In the genomic region with DNA sequence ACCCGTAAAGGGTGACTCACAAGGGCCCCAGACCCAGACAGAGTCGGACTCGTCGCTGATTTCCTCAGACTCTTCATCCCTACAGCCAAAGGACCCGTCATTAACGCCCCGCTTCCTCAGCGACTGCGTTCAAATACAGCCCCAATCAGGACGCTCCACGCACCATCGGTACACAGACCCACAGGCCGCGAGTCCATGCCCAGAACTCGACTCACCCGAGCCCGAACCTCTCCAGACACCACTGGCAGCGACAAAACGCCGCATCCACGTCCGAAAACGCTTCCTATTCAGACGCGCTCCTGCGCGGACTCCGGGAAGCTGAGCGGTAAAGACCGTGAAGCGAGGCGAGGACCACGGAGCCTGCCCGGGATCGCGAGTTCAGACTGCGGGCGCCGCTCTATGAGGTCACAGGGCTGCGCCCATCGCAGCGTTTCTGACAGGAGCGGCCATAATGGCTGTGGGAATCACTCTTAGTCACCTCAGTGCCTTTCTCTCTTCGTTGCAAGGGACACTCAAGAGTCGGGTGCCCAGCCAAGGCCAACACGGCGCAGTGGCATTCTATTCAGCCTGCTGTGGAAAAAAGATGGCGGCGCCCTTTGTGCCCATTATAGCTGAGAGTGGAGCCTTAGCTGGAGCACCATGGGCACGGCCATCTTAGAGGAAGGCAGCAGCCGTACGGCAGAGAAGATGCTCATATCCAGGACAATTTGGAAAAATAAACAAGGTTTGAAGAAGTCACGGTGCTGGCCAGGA, we compare ENCODE assay signal across 8 cellular contexts. TPM values are rescaled to one million over a fixed set of nuclear protein-coding genes. Genes with fewer than 3 reads are reported as not detected.
DNase-seq lines count a peak whose midpoint lies in the region; ATAC-seq and TF ChIP-seq lines count a peak whose summit lies in the region.

TSS of gene ZNF614 (minus strand) at position 353 of the 753 bp plus-strand sequence. CDS start 2,634 bp downstream, outside the sequence.

- peaks cover 9 to 16% (median 9%) of the 10 kb centered on the region in 3 donors for H3K4me1 Mint-ChIP-seq in IgD-negative memory B cell
- peaks cover 22 to 34% (median 33%) of the 10 kb centered on the region in 3 donors for H3K4me1 Mint-ChIP-seq in naive B cell

- peak within 1 kb of the TSS; percentile 88 for H3K27ac ChIP-seq in Panc1 (ENCODE audit: low read length)

- H3K9me3 Mint-ChIP-seq in IgD-negative memory B cell (peaks cover 5 to 24% (median 21%) of the 10 kb centered on the region in 3 donors), naive B cell (peaks cover 0 to 56% (median 38%) of the 10 kb centered on the region in 7 donors)

- CTCF ChIA-PET in Panc1 (lab: Charles Lee), result no interaction called here

- no peaks in the 10 kb centered on the region for H3K27me3 Mint-ChIP-seq in IgD-negative memory B cell
- no peaks in the 10 kb centered on the region for H3K27me3 Mint-ChIP-seq in naive B cell

- in situ Hi-C loops in Panc1 (cut with HindIII; ENCODE audit: low pct_unique_long_range_greater_than_20kb, low sequenced_read_pairs), result no loop called here

- peaks cover 3% of the 10 kb centered on the region; the same call in 1 of the 2 replicates for H3K36me3 ChIP-seq in Panc1 (ENCODE audit: control insufficient read depth, insufficient read depth, low read length)

- H3K4me3 Mint-ChIP-seq in IgD-negative memory B cell (peak within 1 kb of the TSS; percentile 93 to 98 (median 96)), naive B cell (peak within 1 kb of the TSS; percentile 85 to 100 (median 98))

- intact Hi-C loops in Panc1 (cut with micrococcal nuclease; ENCODE audit: unreplicated experiment), result no loop called here

- H3K4me1 ChIP-seq in Panc1 (ENCODE audit: control insufficient read depth, insufficient read depth, low read length), result no peaks in the 10 kb centered on the region

- H3K27ac Mint-ChIP-seq in IgD-negative memory B cell (peak within 1 kb of the TSS; percentile 96 to 98 (median 97)), naive B cell (peak within 1 kb of the TSS; percentile 96 to 100 (median 99))

- H3K27me3 ChIP-seq in Panc1 (ENCODE audit: control insufficient read depth, insufficient read depth, low read length), result no peaks in the 10 kb centered on the region

- POLR2A ChIA-PET in Panc1 (lab: Charles Lee), result no interaction called here

- H3K9me3 ChIP-seq in Panc1 (ENCODE audit: control insufficient read depth, insufficient read depth, low read depth, low read length), result peaks cover 40% of the 10 kb centered on the region; the same call in 1 of the 2 replicates

- no peak for TF ChIP-seq CTCF in Panc1 (IDR thresholded peaks at IDR 0.05)

- peak; percentile 83 for ATAC-seq in GM21576 (IDR thresholded peaks at IDR 0.05; ENCODE audit: unreplicated experiment)
- ATAC-seq in Panc1, result peak; percentile 98
- peak; percentile 83 to 87 for ATAC-seq in naive B cell (ENCODE audit: low read depth in 2 of 2)

- DNase-seq in DMS53 (lab: John Stamatoyannopoulos, UW), result peak; percentile 94
- DNase-seq in Panc1 (ENCODE audit: low read depth, low spot score), result peak; percentile 43
- DNase-seq in activated T-helper 1 cell treated with anti-CD3 and anti-CD28 coated beads, Interleukin-2, amount 50 U/mL, for 16 hours (ENCODE audit: low read depth in 1 of 2, low spot score in 1 of 2), result peak; percentile 66 to 69
- peak; percentile 86 for DNase-seq in fibroblast of gingiva (ENCODE audit: low read depth)
- DNase-seq in naive B cell, result peak; percentile 89
- DNase-seq in stimulated activated CD8-positive, alpha-beta memory T cell treated with anti-CD3 and anti-CD28 coated beads, Interleukin-7, amount 100 ng/mL, for 48 hours (ENCODE audit: extremely low read depth in 1 of 2, low read depth in 1 of 2), result peak; percentile 65 to 73

- BruUV-seq in Panc1 (replicated peaks; lab: Mats Ljungman, UMichigan), result no TSS peak

- peak within 1 kb of the TSS; percentile 82 to 93 for H3K4me3 ChIP-seq in Panc1 (ENCODE audit: low read depth in 2 of 2, low read length in 2 of 2)

- peaks cover 28% of the 10 kb centered on the region for H3K36me3 Mint-ChIP-seq in IgD-negative memory B cell
- peaks cover 34 to 43% of the 10 kb centered on the region in 2 donors for H3K36me3 Mint-ChIP-seq in naive B cell

RNA-seq across cellular contexts. Expression of gene ZNF614, which starts in this region (rescaled TPM):
- polyA plus RNA-seq in IgD-negative memory B cell, result 5.0 TPM
- 4.1 TPM for total RNA-seq in Panc1 (2021; ENCODE audit: unreplicated experiment)
- polyA plus RNA-seq in Panc1 (2012; ENCODE audit: insufficient read length), result 2.6 TPM
- polyA plus RNA-seq in naive B cell (ENCODE audit: low read depth in 6 of 6), result 10 to 100 TPM in 3 of 6 donors, 1 to 10 TPM in 3; 7.1 to 17.2 (median 9.5) TPM

Comparison
In these comparisons a context has a peak if more than half of its experiments do, and no peak if none do; other contexts are left out.
1. Peak in every context shown above with its lines: DNase-seq, ATAC-seq, H3K4me3 ChIP-seq and H3K27ac ChIP-seq.
2. DNase-seq: peak in every context shown above with its lines; median percentile 94 in DMS53; 89 in naive B cell; 86 in fibroblast of gingiva; 69 in stimulated activated CD8-positive, alpha-beta memory T cell treated with anti-CD3 and anti-CD28 coated beads, Interleukin-7, amount 100 ng/mL, for 48 hours; 68 in activated T-helper 1 cell treated with anti-CD3 and anti-CD28 coated beads, Interleukin-2, amount 50 U/mL, for 16 hours; 43 in Panc1.